In the genomic region with DNA sequence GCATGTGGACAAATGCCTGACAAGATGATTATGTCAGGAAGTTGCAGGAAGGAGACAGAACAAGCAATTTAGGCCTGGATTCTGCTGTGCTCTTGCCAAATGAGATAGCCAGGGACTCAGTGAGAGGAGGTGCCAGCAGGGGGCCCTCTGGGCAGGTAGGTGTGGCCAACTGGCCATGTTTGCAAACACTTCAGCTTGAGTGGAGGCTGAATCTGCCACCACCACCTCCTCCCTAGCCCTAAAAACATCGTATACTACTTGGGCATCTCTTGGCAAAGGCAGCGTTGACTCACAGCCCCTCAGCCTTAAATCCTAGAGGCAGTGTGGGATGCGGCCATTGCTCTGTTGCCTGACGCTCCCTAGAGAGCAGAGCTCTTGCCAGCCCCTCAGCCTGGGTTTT, we compare ENCODE assay signal across 9 cellular contexts.
A peak's percentile ranks its signal among the peaks of the same experiment; 100 is the strongest.
DNase-seq lines count a peak whose midpoint lies in the region; ATAC-seq and TF ChIP-seq lines count a peak whose summit lies in the region.
"Had no signal": no experiment of that assay in that cellular context is flagged by ENCODE, and none has a peak within 500 bp of the region (broad histone marks: within the 10 kb centered on the region; RNA-seq: fewer than 3 reads in every experiment).

No MANE protein-coding gene starts in this region.

- DNase-seq in GM12865 (ENCODE audit: low read depth) (peak; percentile 27), NCI-H1105 (lab: John Stamatoyannopoulos, UW) (peak; percentile 60), amniotic epithelial cell (ENCODE audit: low read depth) (peak; percentile 71), neural progenitor cell (ENCODE audit: low spot score) (peak; percentile 51), AG08395 (ENCODE audit: low spot score) (no peak), smooth muscle cell (lab: John Stamatoyannopoulos, UW; ENCODE audit: unreplicated experiment) (no peak), pons (ENCODE audit: low spot score) (no peak)

- H3K27ac Mint-ChIP-seq in neural progenitor cell: no peak overlapping the region
- H3K27ac Mint-ChIP-seq: IgD-negative memory B cell had no signal

- no peak overlapping the region for H2AFZ ChIP-seq in neural progenitor cell (replicated peaks)
- H2AFZ ChIP-seq in smooth muscle cell (ENCODE audit: low read depth): no peak overlapping the region

- H3K4me3 Mint-ChIP-seq in neural progenitor cell: no peak overlapping the region
- H3K4me3 Mint-ChIP-seq: IgD-negative memory B cell had no signal

- H3K9ac ChIP-seq in neural progenitor cell: no peak overlapping the region
- no peak overlapping the region for H3K9ac ChIP-seq in smooth muscle cell (ENCODE audit: low read depth)

- WGBS in smooth muscle cell (ENCODE audit: low lambda C conversion rate): 72% methylated on average over 4 of the region's 4 CpGs

- no peak overlapping the region for H3K4me2 ChIP-seq in neural progenitor cell
- no peak overlapping the region for H3K4me2 ChIP-seq in smooth muscle cell

- ATAC-seq in GM18907 (IDR thresholded peaks at IDR 0.05; ENCODE audit: unreplicated experiment): no peak

- H4K20me1 ChIP-seq in neural progenitor cell (ENCODE audit: low read depth): no peaks in the 10 kb centered on the region
- no peaks in the 10 kb centered on the region for H4K20me1 ChIP-seq in smooth muscle cell (ENCODE audit: low read depth)

- no peaks in the 10 kb centered on the region for H3K36me3 ChIP-seq in neural progenitor cell
- no peaks in the 10 kb centered on the region for H3K36me3 ChIP-seq in smooth muscle cell (ENCODE audit: low read depth)

- H3F3A ChIP-seq in neural progenitor cell (ENCODE audit: low read depth) (no peaks in the 10 kb centered on the region), smooth muscle cell (ENCODE audit: low read depth) (no peaks in the 10 kb centered on the region)

- no peaks in the 10 kb centered on the region for H3K9me3 Mint-ChIP-seq in neural progenitor cell

- H3K79me2 ChIP-seq in neural progenitor cell (ENCODE audit: low read depth): no peaks in the 10 kb centered on the region
- no peaks in the 10 kb centered on the region for H3K79me2 ChIP-seq in smooth muscle cell (ENCODE audit: low read depth)

- no peak overlapping the region for H3K4me3 ChIP-seq in GM12865 (ENCODE audit: low read depth, low read length)
- no peak overlapping the region for H3K4me3 ChIP-seq in neural progenitor cell
- no peak overlapping the region for H3K4me3 ChIP-seq in smooth muscle cell

- TF ChIP-seq CTCF in GM12865 (IDR thresholded peaks at IDR 0.05; ENCODE audit: insufficient read depth, low read depth, low read length, missing control alignments) (peak; percentile 33), neural progenitor cell (IDR thresholded peaks at IDR 0.05) (peak; percentile 22), smooth muscle cell (IDR thresholded peaks at IDR 0.05; ENCODE audit: borderline replicate concordance, insufficient read depth, poor library complexity, severe bottlenecking) (no peak)

- H3K4me1 ChIP-seq in neural progenitor cell (no peaks in the 10 kb centered on the region), smooth muscle cell (ENCODE audit: low read depth) (no peaks in the 10 kb centered on the region)

- no peaks in the 10 kb centered on the region for H3K27me3 Mint-ChIP-seq in neural progenitor cell (ENCODE audit: insufficient read depth, low read depth)
- H3K27me3 Mint-ChIP-seq: IgD-negative memory B cell had no signal

- no peaks in the 10 kb centered on the region for H3K36me3 Mint-ChIP-seq in neural progenitor cell

- H3K27ac ChIP-seq in neural progenitor cell (no peak overlapping the region), smooth muscle cell (ENCODE audit: low read depth) (no peak overlapping the region)

- H3K27me3 ChIP-seq in neural progenitor cell (no peaks in the 10 kb centered on the region), smooth muscle cell (ENCODE audit: low read depth) (no peaks in the 10 kb centered on the region)

- no peaks in the 10 kb centered on the region for H3K4me1 Mint-ChIP-seq in neural progenitor cell
- H3K4me1 Mint-ChIP-seq: IgD-negative memory B cell had no signal

- H3K9me3 ChIP-seq in neural progenitor cell (ENCODE audit: low read depth): no peaks in the 10 kb centered on the region
- no peaks in the 10 kb centered on the region for H3K9me3 ChIP-seq in smooth muscle cell (replicated peaks; ENCODE audit: low read depth)

Comparison
In these comparisons a context has a peak if more than half of its experiments do, and no peak if none do; other contexts are left out.
1. DNase-seq: peak in GM12865 (single experiment), NCI-H1105 (single experiment), amniotic epithelial cell (single experiment) and neural progenitor cell (single experiment); none in AG08395 (single experiment), smooth muscle cell (single experiment) and pons (single experiment).